ENCODE assay signal across 1 cellular context in the genomic region with DNA sequence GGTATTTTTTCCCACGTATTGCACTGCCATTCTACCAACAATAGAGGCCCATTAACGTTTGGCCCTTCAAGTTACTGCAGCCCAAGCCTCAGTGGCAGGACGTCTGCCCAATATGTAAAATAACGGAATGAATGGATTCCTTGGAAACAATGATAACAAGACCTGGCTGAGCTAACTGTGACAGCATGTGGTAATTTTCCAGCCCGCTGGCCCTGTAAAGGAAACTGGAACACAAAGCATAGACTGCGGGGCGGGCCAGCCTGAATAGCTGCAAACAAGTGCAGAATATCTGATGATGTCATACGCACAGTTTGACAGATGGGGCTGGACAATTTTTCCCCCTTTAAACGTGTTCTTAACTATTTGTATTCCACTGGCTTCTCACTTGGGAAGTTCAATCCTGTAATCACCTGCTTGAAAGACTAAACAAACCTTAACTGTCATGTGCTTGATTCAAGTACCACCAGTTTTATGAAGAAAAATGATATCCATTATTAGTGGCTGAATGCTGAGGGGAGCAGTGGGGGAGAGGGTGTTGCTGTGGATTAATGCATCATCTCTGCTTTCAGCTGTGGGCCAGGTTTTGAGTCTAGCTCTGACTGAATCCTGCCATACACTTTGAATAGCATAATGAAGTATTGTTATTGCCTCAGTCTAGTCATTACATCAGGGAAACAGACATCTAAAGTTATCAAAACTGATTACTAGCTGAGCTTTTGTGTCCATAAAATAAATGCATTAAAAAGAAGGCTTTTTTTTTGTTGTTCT.
TF ChIP-seq lines count a peak whose summit lies in the region.

No MANE protein-coding gene starts in this region.

TF ChIP-seq in HEK293, 187 proteins besides CTCF, POLR2A, EP300 and RAD21 (continued from another document and continues in another):
- no peak for TF ChIP-seq PRDM2 (tag by site-specific recombination; IDR thresholded peaks at IDR 0.05; ENCODE audit: borderline replicate concordance)
- TF ChIP-seq, protein P1, sequence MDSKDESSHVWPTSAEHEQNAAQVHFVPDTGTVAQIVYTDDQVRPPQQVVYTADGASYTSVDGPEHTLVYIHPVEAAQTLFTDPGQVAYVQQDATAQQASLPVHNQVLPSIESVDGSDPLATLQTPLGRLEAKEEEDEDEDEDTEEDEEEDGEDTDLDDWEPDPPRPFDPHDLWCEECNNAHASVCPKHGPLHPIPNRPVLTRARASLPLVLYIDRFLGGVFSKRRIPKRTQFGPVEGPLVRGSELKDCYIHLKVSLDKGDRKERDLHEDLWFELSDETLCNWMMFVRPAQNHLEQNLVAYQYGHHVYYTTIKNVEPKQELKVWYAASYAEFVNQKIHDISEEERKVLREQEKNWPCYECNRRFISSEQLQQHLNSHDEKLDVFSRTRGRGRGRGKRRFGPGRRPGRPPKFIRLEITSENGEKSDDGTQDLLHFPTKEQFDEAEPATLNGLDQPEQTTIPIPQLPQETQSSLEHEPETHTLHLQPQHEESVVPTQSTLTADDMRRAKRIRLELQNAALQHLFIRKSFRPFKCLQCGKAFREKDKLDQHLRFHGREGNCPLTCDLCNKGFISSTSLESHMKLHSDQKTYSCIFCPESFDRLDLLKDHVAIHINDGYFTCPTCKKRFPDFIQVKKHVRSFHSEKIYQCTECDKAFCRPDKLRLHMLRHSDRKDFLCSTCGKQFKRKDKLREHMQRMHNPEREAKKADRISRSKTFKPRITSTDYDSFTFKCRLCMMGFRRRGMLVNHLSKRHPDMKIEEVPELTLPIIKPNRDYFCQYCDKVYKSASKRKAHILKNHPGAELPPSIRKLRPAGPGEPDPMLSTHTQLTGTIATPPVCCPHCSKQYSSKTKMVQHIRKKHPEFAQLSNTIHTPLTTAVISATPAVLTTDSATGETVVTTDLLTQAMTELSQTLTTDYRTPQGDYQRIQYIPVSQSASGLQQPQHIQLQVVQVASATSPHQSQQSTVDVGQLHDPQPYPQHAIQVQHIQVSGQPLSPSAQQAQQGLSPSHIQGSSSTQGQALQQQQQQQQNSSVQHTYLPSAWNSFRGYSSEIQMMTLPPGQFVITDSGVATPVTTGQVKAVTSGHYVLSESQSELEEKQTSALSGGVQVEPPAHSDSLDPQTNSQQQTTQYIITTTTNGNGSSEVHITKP (tag by site-specific recombination; IDR thresholded peaks at IDR 0.05): peak; percentile 61
- TF ChIP-seq GFI1B (tag by site-specific recombination; IDR thresholded peaks at IDR 0.05): no peak
- TF ChIP-seq ZNF202 (tag by site-specific recombination; IDR thresholded peaks at IDR 0.05; ENCODE audit: borderline replicate concordance): no peak
- no peak for TF ChIP-seq REPIN1 (tag by site-specific recombination; IDR thresholded peaks at IDR 0.05; ENCODE audit: low read depth)
- no peak for TF ChIP-seq GLIS1 (tag by site-specific recombination; IDR thresholded peaks at IDR 0.05)
- peak; percentile 84 for TF ChIP-seq ZNF549 (tag by site-specific recombination; IDR thresholded peaks at IDR 0.05)
- no peak for TF ChIP-seq ZNF2 (tag by site-specific recombination; IDR thresholded peaks at IDR 0.05)
- TF ChIP-seq BCL11B (tag by site-specific recombination; IDR thresholded peaks at IDR 0.05; ENCODE audit: low read depth): no peak
- no peak for TF ChIP-seq ZNF830 (tag by site-specific recombination; IDR thresholded peaks at IDR 0.05; ENCODE audit: low read depth)
- TF ChIP-seq ZNF391 (tag by site-specific recombination; IDR thresholded peaks at IDR 0.05; ENCODE audit: borderline replicate concordance, low read depth): no peak
- no peak for TF ChIP-seq ZNF248 (tag by site-specific recombination; IDR thresholded peaks at IDR 0.05)
- TF ChIP-seq ZNF366 (tag by site-specific recombination; conservative IDR thresholded peaks at IDR 0.05): peak; percentile 39; the same call in 1 of the 2 replicates
- TF ChIP-seq ZNF791 (tag by site-specific recombination; IDR thresholded peaks at IDR 0.05): no peak
- TF ChIP-seq ZNF146 (tag by site-specific recombination; IDR thresholded peaks at IDR 0.05): no peak
- TF ChIP-seq, protein P2, sequence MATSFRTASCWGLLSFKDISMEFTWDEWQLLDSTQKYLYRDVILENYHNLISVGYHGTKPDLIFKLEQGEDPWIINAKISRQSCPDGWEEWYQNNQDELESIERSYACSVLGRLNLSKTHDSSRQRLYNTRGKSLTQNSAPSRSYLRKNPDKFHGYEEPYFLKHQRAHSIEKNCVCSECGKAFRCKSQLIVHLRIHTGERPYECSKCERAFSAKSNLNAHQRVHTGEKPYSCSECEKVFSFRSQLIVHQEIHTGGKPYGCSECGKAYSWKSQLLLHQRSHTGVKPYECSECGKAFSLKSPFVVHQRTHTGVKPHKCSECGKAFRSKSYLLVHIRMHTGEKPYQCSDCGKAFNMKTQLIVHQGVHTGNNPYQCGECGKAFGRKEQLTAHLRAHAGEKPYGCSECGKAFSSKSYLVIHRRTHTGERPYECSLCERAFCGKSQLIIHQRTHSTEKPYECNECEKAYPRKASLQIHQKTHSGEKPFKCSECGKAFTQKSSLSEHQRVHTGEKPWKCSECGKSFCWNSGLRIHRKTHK (tag by site-specific recombination; IDR thresholded peaks at IDR 0.05): no peak
- TF ChIP-seq, protein P3, sequence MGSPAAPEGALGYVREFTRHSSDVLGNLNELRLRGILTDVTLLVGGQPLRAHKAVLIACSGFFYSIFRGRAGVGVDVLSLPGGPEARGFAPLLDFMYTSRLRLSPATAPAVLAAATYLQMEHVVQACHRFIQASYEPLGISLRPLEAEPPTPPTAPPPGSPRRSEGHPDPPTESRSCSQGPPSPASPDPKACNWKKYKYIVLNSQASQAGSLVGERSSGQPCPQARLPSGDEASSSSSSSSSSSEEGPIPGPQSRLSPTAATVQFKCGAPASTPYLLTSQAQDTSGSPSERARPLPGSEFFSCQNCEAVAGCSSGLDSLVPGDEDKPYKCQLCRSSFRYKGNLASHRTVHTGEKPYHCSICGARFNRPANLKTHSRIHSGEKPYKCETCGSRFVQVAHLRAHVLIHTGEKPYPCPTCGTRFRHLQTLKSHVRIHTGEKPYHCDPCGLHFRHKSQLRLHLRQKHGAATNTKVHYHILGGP (tag by site-specific recombination; IDR thresholded peaks at IDR 0.05): no peak
- TF ChIP-seq ZNF350 (tag by site-specific recombination; IDR thresholded peaks at IDR 0.05): no peak
- no peak for TF ChIP-seq ZNF777 (tag by site-specific recombination; IDR thresholded peaks at IDR 0.05; ENCODE audit: borderline replicate concordance)
- TF ChIP-seq EGR2 (tag by site-specific recombination; IDR thresholded peaks at IDR 0.05; ENCODE audit: low read depth): no peak
- peak; percentile 92 for TF ChIP-seq SP7 (tag by site-specific recombination; IDR thresholded peaks at IDR 0.05)
- no peak for TF ChIP-seq ZNF423 (tag by site-specific recombination; IDR thresholded peaks at IDR 0.05)
- no peak for TF ChIP-seq ZNF266 (tag by site-specific recombination; IDR thresholded peaks at IDR 0.05; ENCODE audit: low read depth)
- TF ChIP-seq ZNF16 (tag by site-specific recombination; IDR thresholded peaks at IDR 0.05; ENCODE audit: low read depth): no peak
- no peak for TF ChIP-seq ZNF623 (tag by site-specific recombination; IDR thresholded peaks at IDR 0.05)
- peak; percentile 78; the same call in 1 of the 2 replicates for TF ChIP-seq TRIM28 (IDR thresholded peaks at IDR 0.05; ENCODE audit: borderline replicate concordance, low read length)
- no peak for TF ChIP-seq ZNF148 (tag by site-specific recombination; IDR thresholded peaks at IDR 0.05; ENCODE audit: borderline replicate concordance)
- TF ChIP-seq, protein P4, sequence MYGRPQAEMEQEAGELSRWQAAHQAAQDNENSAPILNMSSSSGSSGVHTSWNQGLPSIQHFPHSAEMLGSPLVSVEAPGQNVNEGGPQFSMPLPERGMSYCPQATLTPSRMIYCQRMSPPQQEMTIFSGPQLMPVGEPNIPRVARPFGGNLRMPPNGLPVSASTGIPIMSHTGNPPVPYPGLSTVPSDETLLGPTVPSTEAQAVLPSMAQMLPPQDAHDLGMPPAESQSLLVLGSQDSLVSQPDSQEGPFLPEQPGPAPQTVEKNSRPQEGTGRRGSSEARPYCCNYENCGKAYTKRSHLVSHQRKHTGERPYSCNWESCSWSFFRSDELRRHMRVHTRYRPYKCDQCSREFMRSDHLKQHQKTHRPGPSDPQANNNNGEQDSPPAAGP (tag by site-specific recombination; IDR thresholded peaks at IDR 0.05): no peak
- TF ChIP-seq ZNF302 (tag by site-specific recombination; IDR thresholded peaks at IDR 0.05; ENCODE audit: low read depth): no peak
- TF ChIP-seq, protein P5, sequence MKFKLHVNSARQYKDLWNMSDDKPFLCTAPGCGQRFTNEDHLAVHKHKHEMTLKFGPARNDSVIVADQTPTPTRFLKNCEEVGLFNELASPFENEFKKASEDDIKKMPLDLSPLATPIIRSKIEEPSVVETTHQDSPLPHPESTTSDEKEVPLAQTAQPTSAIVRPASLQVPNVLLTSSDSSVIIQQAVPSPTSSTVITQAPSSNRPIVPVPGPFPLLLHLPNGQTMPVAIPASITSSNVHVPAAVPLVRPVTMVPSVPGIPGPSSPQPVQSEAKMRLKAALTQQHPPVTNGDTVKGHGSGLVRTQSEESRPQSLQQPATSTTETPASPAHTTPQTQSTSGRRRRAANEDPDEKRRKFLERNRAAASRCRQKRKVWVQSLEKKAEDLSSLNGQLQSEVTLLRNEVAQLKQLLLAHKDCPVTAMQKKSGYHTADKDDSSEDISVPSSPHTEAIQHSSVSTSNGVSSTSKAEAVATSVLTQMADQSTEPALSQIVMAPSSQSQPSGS (tag by site-specific recombination; IDR thresholded peaks at IDR 0.05; ENCODE audit: low read depth): peak; percentile 98
- 0 out of 2 replicates have a peak, but pooled peaks have one; percentile 31 for TF ChIP-seq MZF1 (tag by site-specific recombination; IDR thresholded peaks at IDR 0.05; ENCODE audit: borderline replicate concordance)
- TF ChIP-seq ZNF664 (tag by site-specific recombination; IDR thresholded peaks at IDR 0.05): no peak
- peak; percentile 79 for TF ChIP-seq ZNF600 (tag by site-specific recombination; IDR thresholded peaks at IDR 0.05)
- TF ChIP-seq PRDM1 (tag by site-specific recombination; IDR thresholded peaks at IDR 0.05): no peak
- no peak for TF ChIP-seq PBX3 (CRISPR knock-in tag; IDR thresholded peaks at IDR 0.05)
- TF ChIP-seq ZNF701 (tag by site-specific recombination; IDR thresholded peaks at IDR 0.05): no peak
- no peak for TF ChIP-seq KLF10 (tag by site-specific recombination; IDR thresholded peaks at IDR 0.05)
